ENCODE assay signal across 9 cellular contexts in the genomic region with DNA sequence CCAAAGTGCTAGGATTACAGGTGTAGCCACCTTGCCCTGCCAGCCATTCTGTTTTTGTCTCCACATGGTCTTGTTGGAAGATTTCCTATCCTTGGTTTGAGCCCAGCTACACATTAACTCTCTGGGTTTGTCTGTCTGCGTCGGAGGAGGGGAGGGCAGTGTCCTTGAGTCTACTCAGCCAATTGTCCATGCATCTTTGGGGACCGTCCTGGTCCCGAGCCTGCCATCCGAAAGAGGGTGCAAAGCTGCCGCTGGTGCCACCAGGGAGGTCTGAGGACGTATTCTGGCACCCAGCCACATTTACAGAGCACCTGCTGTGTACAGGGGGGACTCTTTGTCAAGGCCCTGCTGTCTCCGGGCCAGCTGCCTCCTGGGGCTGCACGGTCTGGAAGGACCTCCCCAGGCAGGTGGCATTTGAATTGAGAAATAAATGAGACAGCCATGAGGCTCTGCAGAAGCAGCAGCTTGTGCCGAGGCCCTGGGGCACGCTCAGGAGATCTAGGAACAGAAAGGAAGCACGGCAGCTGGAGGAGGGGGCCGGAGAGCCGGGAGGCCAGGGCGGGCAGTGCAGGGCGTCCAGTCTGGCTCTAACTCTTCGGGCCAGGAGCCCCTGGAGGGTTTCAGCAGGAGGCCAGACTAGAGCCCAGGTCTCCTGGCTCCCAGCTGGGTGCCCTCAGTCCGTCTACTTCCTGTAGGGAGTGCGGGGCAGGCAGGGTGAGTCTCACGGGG. TPM values are rescaled to one million over a fixed set of nuclear protein-coding genes. Genes with fewer than 3 reads are reported as not detected.
DNase-seq lines count a peak whose midpoint lies in the region; ATAC-seq and TF ChIP-seq lines count a peak whose summit lies in the region.
"Had no signal": no experiment of that assay in that cellular context is flagged by ENCODE, and none has a peak within 500 bp of the region (broad histone marks: within the 10 kb centered on the region; RNA-seq: fewer than 3 reads in every experiment).

No MANE protein-coding gene starts in this region.

- CTCF ChIA-PET in activated CD4-positive, alpha-beta T cell treated with anti-CD3 and anti-CD28 coated beads for 36 hours (lab: Charles Lee) = no interaction called here

- H3K4me3 ChIP-seq in fibroblast of pulmonary artery (replicated peaks; ENCODE audit: low read depth, low read length) (peak overlapping the region; percentile 67), stomach (peak overlapping the region; percentile 56 to 83 (median 74)), gastrocnemius medialis (peak overlapping the region in 1 of 4 donors; percentile 60)

- intact Hi-C loops in activated CD4-positive, alpha-beta T cell treated with anti-CD3 and anti-CD28 coated beads for 36 hours (cut with DNase I, micrococcal nuclease) = no loop called here
- intact Hi-C loops in stomach (cut with DNase I; ENCODE audit: low total_unique reads) (no loop called here), gastrocnemius medialis (cut with DNase I; ENCODE audit: low total_unique reads) (no loop called here)

- H3K27ac ChIP-seq in stomach (peak overlapping the region in 4 of 5 donors; percentile 80 to 91 (median 88)), gastrocnemius medialis (no peak overlapping the region)

- peaks cover 13% of the 10 kb centered on the region for H3K36me3 Mint-ChIP-seq in activated CD4-positive, alpha-beta T cell treated with anti-CD3 and anti-CD28 coated beads for 36 hours (ENCODE audit: low read depth)

- TF ChIP-seq POLR2A in stomach (IDR thresholded peaks at IDR 0.05) (no peak), gastrocnemius medialis (IDR thresholded peaks at IDR 0.05) (no peak)

- H3K9me3 Mint-ChIP-seq in activated CD4-positive, alpha-beta T cell treated with anti-CD3 and anti-CD28 coated beads for 36 hours (ENCODE audit: low read depth) = no peaks in the 10 kb centered on the region

- no peak for DNase-seq in activated CD4-positive, alpha-beta T cell treated with anti-CD3 and anti-CD28 coated beads for 36 hours
- no peak for DNase-seq in activated CD4-positive, alpha-beta T cell treated with anti-CD3 and anti-CD28 coated beads, Interleukin-2, amount 50 U/mL, for 1 hour
- DNase-seq in NCI-H774 (lab: John Stamatoyannopoulos, UW) (peak; percentile 26), fibroblast of pulmonary artery (ENCODE audit: low read depth) (no peak), stomach (no peak), gastrocnemius medialis (no peak)
- DNase-seq in stimulated activated CD4-positive, alpha-beta T cell treated with anti-CD3 and anti-CD28 coated beads, Interleukin-2, amount 100 ng/mL, for 48 hours = no peak

- TF ChIP-seq EP300 in stomach (IDR thresholded peaks at IDR 0.05) = no peak

- peak overlapping the region; percentile 5 for H3K27ac Mint-ChIP-seq in activated CD4-positive, alpha-beta T cell treated with anti-CD3 and anti-CD28 coated beads for 36 hours

- POLR2A ChIA-PET in activated CD4-positive, alpha-beta T cell treated with anti-CD3 and anti-CD28 coated beads for 36 hours (lab: Charles Lee) = interaction anchor here (0.8 kb wide), 1 partner anchor 13 kb away, joined by 5 read pairs; no protein-coding TSS in a partner anchor

- no peaks in the 10 kb centered on the region for H3K9me3 ChIP-seq in stomach
- H3K9me3 ChIP-seq in gastrocnemius medialis = no peaks in the 10 kb centered on the region

- H3K4me1 ChIP-seq in stomach (peaks cover 27 to 44% (median 34%) of the 10 kb centered on the region in 4 donors), gastrocnemius medialis (peaks cover 8 to 9% of the 10 kb centered on the region in 2 donors)

- H3K27me3 ChIP-seq in stomach = no peaks in the 10 kb centered on the region
- no peaks in the 10 kb centered on the region for H3K27me3 ChIP-seq in gastrocnemius medialis

- no peak for ATAC-seq in activated CD4-positive, alpha-beta T cell treated with anti-CD3 and anti-CD28 coated beads for 36 hours
- ATAC-seq in GM18870 (IDR thresholded peaks at IDR 0.05; ENCODE audit: unreplicated experiment) = no peak
- no peak for ATAC-seq in gastrocnemius medialis

- H3K4me3 Mint-ChIP-seq in activated CD4-positive, alpha-beta T cell treated with anti-CD3 and anti-CD28 coated beads for 36 hours = peak overlapping the region; percentile 85

- H3K27me3 Mint-ChIP-seq in activated CD4-positive, alpha-beta T cell treated with anti-CD3 and anti-CD28 coated beads for 36 hours = no peaks in the 10 kb centered on the region

- in situ Hi-C loops in gastrocnemius medialis (cut with MboI; ENCODE audit: low sequenced_read_pairs in 4 of 4) = no loop called here

- peaks cover 0 to 47% (median 34%) of the 10 kb centered on the region in 4 donors for H3K36me3 ChIP-seq in stomach
- H3K36me3 ChIP-seq in gastrocnemius medialis = peaks cover 0 to 11% of the 10 kb centered on the region in 2 donors

- 67 to 84% (median 77%) methylated on average over 13 to 20 of the region's 20 CpGs for WGBS in stomach, 5 donors

- peaks cover 15% of the 10 kb centered on the region for H3K4me1 Mint-ChIP-seq in activated CD4-positive, alpha-beta T cell treated with anti-CD3 and anti-CD28 coated beads for 36 hours

- TF ChIP-seq CTCF in fibroblast of pulmonary artery (IDR thresholded peaks at IDR 0.05; ENCODE audit: low read length, missing control alignments) (no peak), stomach (IDR thresholded peaks at IDR 0.05) (no peak), gastrocnemius medialis (IDR thresholded peaks at IDR 0.05 in 4 of 5, conservative IDR thresholded peaks at IDR 0.05 in 1 of 5) (no peak)

RNA-seq across cellular contexts. Expression of gene CYBA, which starts 1.5 kb away (rescaled TPM):
- total RNA-seq in activated CD4-positive, alpha-beta T cell treated with anti-CD3 and anti-CD28 coated beads for 36 hours = 100 to 1,000 TPM; 155 to 200 TPM
- 100 to 1,000 TPM in 3 of 5 donors, 10 to 100 TPM in 2; 21.0 to 480 (median 175) TPM for total RNA-seq in stomach
- 100 to 1,000 TPM in 2 of 3 donors, 10 to 100 TPM in 1; 57.1 to 165 (median 159) TPM for polyA plus RNA-seq in stomach
- 10 to 100 TPM in 3 of 4 donors, 1 to 10 TPM in 1; 5.1 to 33.2 (median 28.7) TPM for total RNA-seq in gastrocnemius medialis

RNA-seq across cellular contexts. Expression of gene IL17C, which starts 11.0 kb away (rescaled TPM):
- total RNA-seq in activated CD4-positive, alpha-beta T cell treated with anti-CD3 and anti-CD28 coated beads for 36 hours = under 1 TPM in 1 of 2 experiments, not detected in 1; 0.18 TPM
- total RNA-seq in stomach = under 1 TPM in 1 of 5 donors, not detected in 4; 0.87 TPM
- polyA plus RNA-seq in stomach = 1 to 10 TPM in 1 of 3 donors, not detected in 2; 1.2 TPM
- not detected for total RNA-seq in gastrocnemius medialis
- total RNA-seq: fibroblast of lung had no signal
- polyA plus RNA-seq: fibroblast of lung had no signal

RNA-seq across cellular contexts. Expression of gene MVD, which starts 13.5 kb away (rescaled TPM):
- total RNA-seq in activated CD4-positive, alpha-beta T cell treated with anti-CD3 and anti-CD28 coated beads for 36 hours = 10 to 100 TPM; 62.8 to 81.1 TPM
- total RNA-seq in stomach (100 to 1,000 TPM in 1 of 5 donors, 10 to 100 TPM in 3, 1 to 10 TPM in 1; 7.1 to 302 (median 32.6) TPM), gastrocnemius medialis (10 to 100 TPM in 3 of 4 donors, 1 to 10 TPM in 1; 9.0 to 16.3 (median 13.4) TPM)
- polyA plus RNA-seq in stomach = 10 to 100 TPM; 56.8 to 73.7 (median 58.8) TPM

RNA-seq across cellular contexts. Expression of gene SNAI3, which starts 36.9 kb away (rescaled TPM):
- total RNA-seq in activated CD4-positive, alpha-beta T cell treated with anti-CD3 and anti-CD28 coated beads for 36 hours = 1 to 10 TPM; 3.6 to 4.1 TPM
- total RNA-seq in stomach (1 to 10 TPM in 1 of 5 donors, under 1 TPM in 1, not detected in 3; 0.55 to 2.6 TPM), gastrocnemius medialis (1 to 10 TPM; 1.2 to 2.2 (median 1.6) TPM)
- polyA plus RNA-seq in stomach = 1 to 10 TPM; 1.0 to 4.2 (median 1.5) TPM
- polyA plus RNA-seq: fibroblast of lung had no signal

RNA-seq across cellular contexts. Expression of gene RNF166, which starts 56.8 kb away (rescaled TPM):
- 10 to 100 TPM; 44.0 to 49.7 TPM for total RNA-seq in activated CD4-positive, alpha-beta T cell treated with anti-CD3 and anti-CD28 coated beads for 36 hours
- 10 to 100 TPM in 4 of 5 donors, 1 to 10 TPM in 1; 8.8 to 31.9 (median 14.6) TPM for total RNA-seq in stomach
- polyA plus RNA-seq in stomach = 10 to 100 TPM; 11.5 to 20.6 (median 13.1) TPM
- 10 to 100 TPM; 22.9 to 32.5 (median 26.1) TPM for total RNA-seq in gastrocnemius medialis

Comparison
In these comparisons a context has a peak if more than half of its experiments do, and no peak if none do; other contexts are left out.
1. H3K27ac ChIP-seq: peak in stomach (4 of 5); none in gastrocnemius medialis (0 of 4).